ENCODE assay signal across 25 cellular contexts in genomic region chr13:103698000-103698399, GRCh38.
"Had no signal": no experiment of that assay in that cellular context is flagged by ENCODE, and none has a peak within 500 bp of the region (broad histone marks: within the 10 kb centered on the region; RNA-seq: fewer than 3 reads in every experiment).

No MANE protein-coding gene starts in this region.

- DNase-seq: activated CD4-positive, alpha-beta memory T cell treated with anti-CD3 and anti-CD28 coated beads for 36 hours; activated CD4-positive, alpha-beta T cell treated with anti-CD3 and anti-CD28 coated beads for 36 hours; activated CD4-positive, alpha-beta T cell treated with anti-CD3 and anti-CD28 coated beads, Interleukin-2, amount 10 ng/mL, durations not matched to agents 24 days and 14 days; activated CD4-positive, CD25-positive, alpha-beta regulatory T cell; activated CD4-positive, CD25-positive, alpha-beta regulatory T cell treated with anti-CD3 and anti-CD28 coated beads, Interleukin-2, amount 50 U/mL, for 72 hours; activated CD8-positive, alpha-beta memory T cell treated with anti-CD3 and anti-CD28 coated beads, Interleukin-2, amount 10 ng/mL, durations not matched to agents 7 days and 5 days; activated CD8-positive, alpha-beta memory T cell treated with anti-CD3 and anti-CD28 coated beads, Interleukin-2, amount 50 U/mL, for 4 hours; activated CD8-positive, alpha-beta T cell treated with anti-CD3 and anti-CD28 coated beads, Interleukin-2, amount 10 ng/mL, durations not matched to agents 7 days and 5 days; activated effector memory CD4-positive, alpha-beta T cell treated with anti-CD3 and anti-CD28 coated beads, Interleukin-2, amount 50 U/mL, for 16 hours; activated naive CD4-positive, alpha-beta T cell treated with anti-CD3 and anti-CD28 coated beads for 36 hours; activated naive CD8-positive, alpha-beta T cell treated with anti-CD3 and anti-CD28 coated beads, Interleukin-2, amount 10 ng/mL, durations not matched to agents 7 days and 5 days; activated T-cell treated with anti-CD3 and anti-CD28 coated beads, Interleukin-2, amount 50 U/mL, for 1 hour; activated T-cell treated with anti-CD3 and anti-CD28 coated beads, Interleukin-2, amount 50 U/mL, for 48 hours; caudate nucleus; effector CD8-positive, alpha-beta T cell; esophagus squamous epithelium; foreskin melanocyte; head of caudate nucleus; T-helper 2 cell had no signal

- H3K27me3 ChIP-seq: ascending aorta, esophagus squamous epithelium had no signal

- H3K4me3 ChIP-seq: ascending aorta, esophagus squamous epithelium had no signal

- H3K27ac Mint-ChIP-seq: activated CD4-positive, alpha-beta memory T cell treated with anti-CD3 and anti-CD28 coated beads for 36 hours; activated CD4-positive, alpha-beta T cell treated with anti-CD3 and anti-CD28 coated beads for 36 hours; activated CD4-positive, alpha-beta T cell treated with anti-CD3 and anti-CD28 coated beads, Interleukin-2, amount 10 ng/mL, durations not matched to agents 24 days and 14 days; activated CD8-positive, alpha-beta memory T cell treated with anti-CD3 and anti-CD28 coated beads, Interleukin-2, amount 10 ng/mL, durations not matched to agents 7 days and 5 days; activated CD8-positive, alpha-beta T cell treated with anti-CD3 and anti-CD28 coated beads, Interleukin-2, amount 10 ng/mL, durations not matched to agents 7 days and 5 days; activated naive CD4-positive, alpha-beta T cell treated with anti-CD3 and anti-CD28 coated beads for 36 hours; activated naive CD4-positive, alpha-beta T cell treated with anti-CD3 and anti-CD28 coated beads, Interleukin-2, amount 50 U/mL, for 24 hours; activated naive CD8-positive, alpha-beta T cell treated with anti-CD3 and anti-CD28 coated beads, Interleukin-2, amount 10 ng/mL, durations not matched to agents 7 days and 5 days; activated T-helper 1 cell treated with anti-CD3 and anti-CD28 coated beads, Interleukin-12 subunit alpha, Interleukin-12 subunit beta, Interleukin-2, Interleukin-4 antibody, amounts not matched to agents 30 ng/mL and 10 ng/mL and 1 ng/mL, durations not matched to agents 14 hours and 24 hours and 36 hours; activated T-helper 2 cell treated with anti-CD3 and anti-CD28 coated beads, Interferon-gamma antibody, Interleukin-2, Interleukin-4, amounts not matched to agents 10 μg/mL and 5 μg/mL and 100 μg/mL, durations not matched to agents 14 hours and 24 hours and 36 hours; brain had no signal

- H3K27ac ChIP-seq: ascending aorta, epithelial cell of prostate, esophagus squamous epithelium had no signal

- H3K36me3 ChIP-seq: ascending aorta, esophagus squamous epithelium had no signal

- H3K36me3 Mint-ChIP-seq: activated CD4-positive, alpha-beta memory T cell treated with anti-CD3 and anti-CD28 coated beads for 36 hours; activated CD8-positive, alpha-beta memory T cell treated with anti-CD3 and anti-CD28 coated beads, Interleukin-2, amount 10 ng/mL, durations not matched to agents 7 days and 5 days; activated naive CD4-positive, alpha-beta T cell treated with anti-CD3 and anti-CD28 coated beads, Interleukin-2, amount 50 U/mL, for 24 hours; activated naive CD8-positive, alpha-beta T cell treated with anti-CD3 and anti-CD28 coated beads, Interleukin-2, amount 10 ng/mL, durations not matched to agents 7 days and 5 days; brain had no signal

- H3K4me1 Mint-ChIP-seq: activated CD4-positive, alpha-beta T cell treated with anti-CD3 and anti-CD28 coated beads for 36 hours; activated CD4-positive, alpha-beta T cell treated with anti-CD3 and anti-CD28 coated beads, Interleukin-2, amount 10 ng/mL, durations not matched to agents 24 days and 14 days; activated CD8-positive, alpha-beta memory T cell treated with anti-CD3 and anti-CD28 coated beads, Interleukin-2, amount 10 ng/mL, durations not matched to agents 7 days and 5 days; activated naive CD4-positive, alpha-beta T cell treated with anti-CD3 and anti-CD28 coated beads, Interleukin-2, amount 50 U/mL, for 24 hours; activated naive CD8-positive, alpha-beta T cell treated with anti-CD3 and anti-CD28 coated beads, Interleukin-2, amount 10 ng/mL, durations not matched to agents 7 days and 5 days had no signal

- H3K27me3 Mint-ChIP-seq: activated CD4-positive, alpha-beta memory T cell treated with anti-CD3 and anti-CD28 coated beads for 36 hours; activated CD4-positive, alpha-beta T cell treated with anti-CD3 and anti-CD28 coated beads for 36 hours; activated CD4-positive, alpha-beta T cell treated with anti-CD3 and anti-CD28 coated beads, Interleukin-2, amount 10 ng/mL, durations not matched to agents 24 days and 14 days; activated CD8-positive, alpha-beta memory T cell treated with anti-CD3 and anti-CD28 coated beads, Interleukin-2, amount 10 ng/mL, durations not matched to agents 7 days and 5 days; activated naive CD4-positive, alpha-beta T cell treated with anti-CD3 and anti-CD28 coated beads, Interleukin-2, amount 50 U/mL, for 24 hours; activated naive CD8-positive, alpha-beta T cell treated with anti-CD3 and anti-CD28 coated beads, Interleukin-2, amount 10 ng/mL, durations not matched to agents 7 days and 5 days; brain had no signal

- H3K4me3 Mint-ChIP-seq: activated CD4-positive, alpha-beta memory T cell treated with anti-CD3 and anti-CD28 coated beads for 36 hours; activated CD4-positive, alpha-beta T cell treated with anti-CD3 and anti-CD28 coated beads for 36 hours; activated CD4-positive, alpha-beta T cell treated with anti-CD3 and anti-CD28 coated beads, Interleukin-2, amount 10 ng/mL, durations not matched to agents 24 days and 14 days; activated CD8-positive, alpha-beta memory T cell treated with anti-CD3 and anti-CD28 coated beads, Interleukin-2, amount 10 ng/mL, durations not matched to agents 7 days and 5 days; activated CD8-positive, alpha-beta T cell treated with anti-CD3 and anti-CD28 coated beads, Interleukin-2, amount 10 ng/mL, durations not matched to agents 7 days and 5 days; activated naive CD4-positive, alpha-beta T cell treated with anti-CD3 and anti-CD28 coated beads for 36 hours; activated naive CD4-positive, alpha-beta T cell treated with anti-CD3 and anti-CD28 coated beads, Interleukin-2, amount 50 U/mL, for 24 hours; activated naive CD8-positive, alpha-beta T cell treated with anti-CD3 and anti-CD28 coated beads, Interleukin-2, amount 10 ng/mL, durations not matched to agents 7 days and 5 days; activated T-helper 1 cell treated with anti-CD3 and anti-CD28 coated beads, Interleukin-12 subunit alpha, Interleukin-12 subunit beta, Interleukin-2, Interleukin-4 antibody, amounts not matched to agents 30 ng/mL and 10 ng/mL and 1 ng/mL, durations not matched to agents 14 hours and 24 hours and 36 hours; brain had no signal

- H3K4me1 ChIP-seq: ascending aorta, esophagus squamous epithelium had no signal

- H3K9me3 ChIP-seq: ascending aorta, esophagus squamous epithelium had no signal

- H3K9me3 Mint-ChIP-seq: activated CD4-positive, alpha-beta memory T cell treated with anti-CD3 and anti-CD28 coated beads for 36 hours; activated CD4-positive, alpha-beta T cell treated with anti-CD3 and anti-CD28 coated beads, Interleukin-2, amount 10 ng/mL, durations not matched to agents 24 days and 14 days; activated naive CD4-positive, alpha-beta T cell treated with anti-CD3 and anti-CD28 coated beads for 36 hours; activated naive CD8-positive, alpha-beta T cell treated with anti-CD3 and anti-CD28 coated beads, Interleukin-2, amount 10 ng/mL, durations not matched to agents 7 days and 5 days; activated T-helper 1 cell treated with anti-CD3 and anti-CD28 coated beads, Interleukin-12 subunit alpha, Interleukin-12 subunit beta, Interleukin-2, Interleukin-4 antibody, amounts not matched to agents 30 ng/mL and 10 ng/mL and 1 ng/mL, durations not matched to agents 14 hours and 24 hours and 36 hours had no signal
